Comparison of ENCODE assay signal across 8 cellular contexts in genomic region chr21:17613242-17613676, GRCh38. TPM values are rescaled to one million over a fixed set of nuclear protein-coding genes. Genes with fewer than 3 reads are reported as not detected.
DNase-seq lines count a peak whose midpoint lies in the region; ATAC-seq and TF ChIP-seq lines count a peak whose summit lies in the region.

No MANE protein-coding gene starts in this region.

- no peak for TF ChIP-seq POLR2A in body of pancreas (IDR thresholded peaks at IDR 0.05)

- H3K36me3 ChIP-seq in body of pancreas (replicated peaks in 1 of 2; ENCODE audit: insufficient read depth in 1 of 2, low read depth in 2 of 2) (no peaks in the 10 kb centered on the region), iPS-20b (ENCODE audit: insufficient read depth, low read depth, low read length) (peaks cover 12% of the 10 kb centered on the region)

- no peak for TF ChIP-seq CTCF in body of pancreas (IDR thresholded peaks at IDR 0.05)

- intact Hi-C loops in body of pancreas (cut with DNase I) = no loop called here

- H3K27me3 ChIP-seq in body of pancreas (no peaks in the 10 kb centered on the region), iPS-20b (ENCODE audit: insufficient read depth, low read length) (peaks cover 19% of the 10 kb centered on the region)

- WGBS in body of pancreas, 2 donors = 28 to 50% methylated on average over 12 to 16 of the region's 16 CpGs

- ATAC-seq in body of pancreas = no peak
- no peak for ATAC-seq in HG03280 (IDR thresholded peaks at IDR 0.05; ENCODE audit: unreplicated experiment)
- no peak for ATAC-seq in GM18868 (IDR thresholded peaks at IDR 0.05; ENCODE audit: unreplicated experiment)

- H3K9ac ChIP-seq in iPS-20b (ENCODE audit: low read depth, low read length) = peak overlapping the region; percentile 61; the same call in 1 of the 2 replicates

- peak overlapping the region; percentile 76 to 92 (median 81) for H3K27ac ChIP-seq in body of pancreas
- H3K27ac ChIP-seq in iPS-20b (ENCODE audit: low read length) = no peak overlapping the region
- H3K27ac ChIP-seq in skin epidermis = peak overlapping the region; percentile 54 to 97 (median 92)

- H3K4me3 ChIP-seq in body of pancreas (peak overlapping the region; percentile 84 to 86), iPS-20b (ENCODE audit: low read length) (peak overlapping the region; percentile 82), skin epidermis (peak overlapping the region; percentile 77 to 94 (median 87))

- DNase-seq in activated effector memory CD4-positive, alpha-beta T cell treated with Interleukin-2 at 50 U/mL for 16 hours = peak; percentile 1
- DNase-seq in activated effector memory CD4-positive, alpha-beta T cell treated with anti-CD3 and anti-CD28 coated beads, Interleukin-2, amount 50 U/mL, for 16 hours = no peak
- DNase-seq in NCI-H69 (lab: John Stamatoyannopoulos, UW) (peak; percentile 88), body of pancreas (peak in 3 of 4 donors; percentile 16 to 48 (median 47))

- H3K4me1 ChIP-seq in body of pancreas (peaks cover 16% of the 10 kb centered on the region), iPS-20b (ENCODE audit: insufficient read depth, low read length) (peaks cover 6% of the 10 kb centered on the region; the same call in 1 of the 2 replicates)

- H3K9me3 ChIP-seq in body of pancreas (no peaks in the 10 kb centered on the region), iPS-20b (ENCODE audit: insufficient read depth, low read depth, low read length) (no peaks in the 10 kb centered on the region)

RNA-seq across cellular contexts. Expression of gene BTG3, which starts 0.6 kb away (rescaled TPM):
- total RNA-seq in body of pancreas = 10 to 100 TPM; 16.6 to 55.4 TPM
